Comparison of ENCODE assay signal across 1 cellular context in the genomic region with DNA sequence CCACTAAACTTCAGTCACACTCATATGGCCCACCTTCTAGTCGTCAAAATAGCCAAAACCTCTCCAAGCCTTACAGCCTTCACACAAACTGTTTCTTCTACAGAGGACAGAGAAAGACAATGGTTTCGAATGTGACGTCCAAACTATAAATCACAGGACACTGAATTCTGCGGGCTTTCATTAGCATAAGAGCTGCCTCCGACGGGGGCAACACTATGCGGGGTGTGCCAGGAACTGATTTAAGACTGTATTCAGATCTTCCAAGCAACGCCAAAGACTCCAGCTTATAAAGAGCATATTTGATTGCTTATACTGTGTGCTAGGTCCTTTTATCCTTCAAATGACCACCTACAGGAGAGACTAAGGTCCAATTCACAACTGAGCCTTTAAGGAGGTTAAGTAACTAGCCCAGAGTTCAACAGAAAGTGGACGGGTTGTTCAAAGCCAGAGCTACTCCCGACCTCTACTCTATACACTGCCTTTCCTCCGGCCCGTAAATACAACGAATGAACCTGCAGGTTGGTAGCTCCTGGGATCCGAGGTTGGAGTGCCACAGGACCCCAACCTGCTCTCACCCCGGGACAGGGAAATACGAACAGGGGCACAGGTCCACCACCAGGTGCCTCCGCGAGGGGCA.
A peak's percentile ranks its signal among the peaks of the same experiment; 100 is the strongest.
TF ChIP-seq lines count a peak whose summit lies in the region.

No MANE protein-coding gene starts in this region.

TF ChIP-seq in HepG2, 621 proteins besides CTCF, POLR2A, EP300 and RAD21:
- TF ChIP-seq ETV5 (CRISPR knock-in tag; IDR thresholded peaks at IDR 0.05; ENCODE audit: borderline replicate concordance) (0 out of 2 replicates have a peak, but pooled peaks have one; percentile 7), RXRA (CRISPR knock-in tag; IDR thresholded peaks at IDR 0.05) (no peak), ZNF180 (CRISPR knock-in tag; IDR thresholded peaks at IDR 0.05; ENCODE audit: borderline replicate concordance, low read depth) (no peak), GABPA (IDR thresholded peaks at IDR 0.05; ENCODE audit: low read depth, low read length) (no peak), GABPA (CRISPR knock-in tag; IDR thresholded peaks at IDR 0.05; ENCODE audit: low read depth) (no peak), ETV6 (CRISPR knock-in tag; conservative IDR thresholded peaks at IDR 0.05) (no peak), MIXL1 (CRISPR knock-in tag; IDR thresholded peaks at IDR 0.05) (peak; percentile 47; the same call in 1 of the 2 replicates), ZBTB21 (CRISPR knock-in tag; IDR thresholded peaks at IDR 0.05) (no peak), ZNF781 (CRISPR knock-in tag; IDR thresholded peaks at IDR 0.05; ENCODE audit: borderline replicate concordance, not compliant biosample characterization) (peak; percentile 7), NR2F2 (IDR thresholded peaks at IDR 0.05; ENCODE audit: borderline replicate concordance, low read depth) (no peak), TMF1 (CRISPR knock-in tag; IDR thresholded peaks at IDR 0.05; ENCODE audit: low read depth) (0 out of 2 replicates have a peak, but pooled peaks have one; percentile 2), ZNF431 (CRISPR knock-in tag; IDR thresholded peaks at IDR 0.05; ENCODE audit: borderline replicate concordance, low read depth) (no peak), ZNF296 (CRISPR knock-in tag; conservative IDR thresholded peaks at IDR 0.05) (no peak), MED13 (CRISPR knock-in tag; IDR thresholded peaks at IDR 0.05) (no peak; the same call in 1 of the 2 replicates), NKX3-1 (CRISPR knock-in tag; IDR thresholded peaks at IDR 0.05) (peak; percentile 14; the same call in 1 of the 2 replicates), ZNF207 (IDR thresholded peaks at IDR 0.05; ENCODE audit: borderline replicate concordance) (no peak), ZNF670 (CRISPR knock-in tag; IDR thresholded peaks at IDR 0.05; ENCODE audit: borderline replicate concordance) (no peak), TCF7L2 (IDR thresholded peaks at IDR 0.05; ENCODE audit: low read depth, low read length) (no peak), ZNF34 (CRISPR knock-in tag; IDR thresholded peaks at IDR 0.05; ENCODE audit: borderline replicate concordance) (0 out of 2 replicates have a peak, but pooled peaks have one; percentile 8), BRCA1 (CRISPR knock-in tag; IDR thresholded peaks at IDR 0.05) (no peak), GATA4 (IDR thresholded peaks at IDR 0.05; ENCODE audit: borderline replicate concordance, low read depth) (no peak), ZNF292 (CRISPR knock-in tag; IDR thresholded peaks at IDR 0.05; ENCODE audit: borderline replicate concordance, low read depth) (0 out of 2 replicates have a peak, but pooled peaks have one; percentile 22), GPN1 (CRISPR knock-in tag; IDR thresholded peaks at IDR 0.05; ENCODE audit: borderline replicate concordance) (no peak), HMG20B (CRISPR knock-in tag; conservative IDR thresholded peaks at IDR 0.05) (0 out of 2 replicates have a peak, but pooled peaks have one; percentile 7), HNF4G (IDR thresholded peaks at IDR 0.05; ENCODE audit: borderline replicate concordance, low read depth, low read length) (no peak), HNF4G (CRISPR knock-in tag; IDR thresholded peaks at IDR 0.05; ENCODE audit: borderline replicate concordance, low read depth) (0 out of 2 replicates have a peak, but pooled peaks have one; percentile 55), ZNF83 (CRISPR knock-in tag; IDR thresholded peaks at IDR 0.05; ENCODE audit: borderline replicate concordance) (no peak), CHCHD3 (CRISPR knock-in tag; IDR thresholded peaks at IDR 0.05) (0 out of 2 replicates have a peak, but pooled peaks have one; percentile 7), ISX (CRISPR knock-in tag; conservative IDR thresholded peaks at IDR 0.05) (no peak), CHD2 (IDR thresholded peaks at IDR 0.05; ENCODE audit: low read depth, low read length) (no peak), ZBTB3 (CRISPR knock-in tag; IDR thresholded peaks at IDR 0.05; ENCODE audit: borderline replicate concordance, low read depth) (peak; percentile 7; the same call in 1 of the 2 replicates), ZNF678 (CRISPR knock-in tag; IDR thresholded peaks at IDR 0.05) (no peak), SIN3A (IDR thresholded peaks at IDR 0.05; ENCODE audit: borderline replicate concordance, low read depth, low read length) (0 out of 2 replicates have a peak, but pooled peaks have one; percentile 1), ZNF160 (CRISPR knock-in tag; IDR thresholded peaks at IDR 0.05) (no peak)
- TF ChIP-seq, protein P1, sequence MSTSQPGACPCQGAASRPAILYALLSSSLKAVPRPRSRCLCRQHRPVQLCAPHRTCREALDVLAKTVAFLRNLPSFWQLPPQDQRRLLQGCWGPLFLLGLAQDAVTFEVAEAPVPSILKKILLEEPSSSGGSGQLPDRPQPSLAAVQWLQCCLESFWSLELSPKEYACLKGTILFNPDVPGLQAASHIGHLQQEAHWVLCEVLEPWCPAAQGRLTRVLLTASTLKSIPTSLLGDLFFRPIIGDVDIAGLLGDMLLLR (CRISPR knock-in tag; IDR thresholded peaks at IDR 0.05) = no peak
- TF ChIP-seq, protein P2, sequence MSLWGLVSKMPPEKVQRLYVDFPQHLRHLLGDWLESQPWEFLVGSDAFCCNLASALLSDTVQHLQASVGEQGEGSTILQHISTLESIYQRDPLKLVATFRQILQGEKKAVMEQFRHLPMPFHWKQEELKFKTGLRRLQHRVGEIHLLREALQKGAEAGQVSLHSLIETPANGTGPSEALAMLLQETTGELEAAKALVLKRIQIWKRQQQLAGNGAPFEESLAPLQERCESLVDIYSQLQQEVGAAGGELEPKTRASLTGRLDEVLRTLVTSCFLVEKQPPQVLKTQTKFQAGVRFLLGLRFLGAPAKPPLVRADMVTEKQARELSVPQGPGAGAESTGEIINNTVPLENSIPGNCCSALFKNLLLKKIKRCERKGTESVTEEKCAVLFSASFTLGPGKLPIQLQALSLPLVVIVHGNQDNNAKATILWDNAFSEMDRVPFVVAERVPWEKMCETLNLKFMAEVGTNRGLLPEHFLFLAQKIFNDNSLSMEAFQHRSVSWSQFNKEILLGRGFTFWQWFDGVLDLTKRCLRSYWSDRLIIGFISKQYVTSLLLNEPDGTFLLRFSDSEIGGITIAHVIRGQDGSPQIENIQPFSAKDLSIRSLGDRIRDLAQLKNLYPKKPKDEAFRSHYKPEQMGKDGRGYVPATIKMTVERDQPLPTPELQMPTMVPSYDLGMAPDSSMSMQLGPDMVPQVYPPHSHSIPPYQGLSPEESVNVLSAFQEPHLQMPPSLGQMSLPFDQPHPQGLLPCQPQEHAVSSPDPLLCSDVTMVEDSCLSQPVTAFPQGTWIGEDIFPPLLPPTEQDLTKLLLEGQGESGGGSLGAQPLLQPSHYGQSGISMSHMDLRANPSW (CRISPR knock-in tag; IDR thresholded peaks at IDR 0.05; ENCODE audit: borderline replicate concordance) = 0 out of 2 replicates have a peak, but pooled peaks have one; percentile 57
- TF ChIP-seq, protein P3, sequence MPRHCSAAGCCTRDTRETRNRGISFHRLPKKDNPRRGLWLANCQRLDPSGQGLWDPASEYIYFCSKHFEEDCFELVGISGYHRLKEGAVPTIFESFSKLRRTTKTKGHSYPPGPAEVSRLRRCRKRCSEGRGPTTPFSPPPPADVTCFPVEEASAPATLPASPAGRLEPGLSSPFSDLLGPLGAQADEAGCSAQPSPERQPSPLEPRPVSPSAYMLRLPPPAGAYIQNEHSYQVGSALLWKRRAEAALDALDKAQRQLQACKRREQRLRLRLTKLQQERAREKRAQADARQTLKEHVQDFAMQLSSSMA (CRISPR knock-in tag; IDR thresholded peaks at IDR 0.05) = 0 out of 2 replicates have a peak, but pooled peaks have one; percentile 31
TF ChIP-seq in HepG2: peak in this region for 14.
